Comparison of ENCODE assay signal across 1 cellular context in genomic region chr11:125338886-125339811, GRCh38.
TF ChIP-seq lines count a peak whose summit lies in the region.

No MANE protein-coding gene starts in this region.

TF ChIP-seq in H1, 55 proteins besides CTCF, POLR2A, EP300 and RAD21 (continued from another document):
- TF ChIP-seq, protein P1, sequence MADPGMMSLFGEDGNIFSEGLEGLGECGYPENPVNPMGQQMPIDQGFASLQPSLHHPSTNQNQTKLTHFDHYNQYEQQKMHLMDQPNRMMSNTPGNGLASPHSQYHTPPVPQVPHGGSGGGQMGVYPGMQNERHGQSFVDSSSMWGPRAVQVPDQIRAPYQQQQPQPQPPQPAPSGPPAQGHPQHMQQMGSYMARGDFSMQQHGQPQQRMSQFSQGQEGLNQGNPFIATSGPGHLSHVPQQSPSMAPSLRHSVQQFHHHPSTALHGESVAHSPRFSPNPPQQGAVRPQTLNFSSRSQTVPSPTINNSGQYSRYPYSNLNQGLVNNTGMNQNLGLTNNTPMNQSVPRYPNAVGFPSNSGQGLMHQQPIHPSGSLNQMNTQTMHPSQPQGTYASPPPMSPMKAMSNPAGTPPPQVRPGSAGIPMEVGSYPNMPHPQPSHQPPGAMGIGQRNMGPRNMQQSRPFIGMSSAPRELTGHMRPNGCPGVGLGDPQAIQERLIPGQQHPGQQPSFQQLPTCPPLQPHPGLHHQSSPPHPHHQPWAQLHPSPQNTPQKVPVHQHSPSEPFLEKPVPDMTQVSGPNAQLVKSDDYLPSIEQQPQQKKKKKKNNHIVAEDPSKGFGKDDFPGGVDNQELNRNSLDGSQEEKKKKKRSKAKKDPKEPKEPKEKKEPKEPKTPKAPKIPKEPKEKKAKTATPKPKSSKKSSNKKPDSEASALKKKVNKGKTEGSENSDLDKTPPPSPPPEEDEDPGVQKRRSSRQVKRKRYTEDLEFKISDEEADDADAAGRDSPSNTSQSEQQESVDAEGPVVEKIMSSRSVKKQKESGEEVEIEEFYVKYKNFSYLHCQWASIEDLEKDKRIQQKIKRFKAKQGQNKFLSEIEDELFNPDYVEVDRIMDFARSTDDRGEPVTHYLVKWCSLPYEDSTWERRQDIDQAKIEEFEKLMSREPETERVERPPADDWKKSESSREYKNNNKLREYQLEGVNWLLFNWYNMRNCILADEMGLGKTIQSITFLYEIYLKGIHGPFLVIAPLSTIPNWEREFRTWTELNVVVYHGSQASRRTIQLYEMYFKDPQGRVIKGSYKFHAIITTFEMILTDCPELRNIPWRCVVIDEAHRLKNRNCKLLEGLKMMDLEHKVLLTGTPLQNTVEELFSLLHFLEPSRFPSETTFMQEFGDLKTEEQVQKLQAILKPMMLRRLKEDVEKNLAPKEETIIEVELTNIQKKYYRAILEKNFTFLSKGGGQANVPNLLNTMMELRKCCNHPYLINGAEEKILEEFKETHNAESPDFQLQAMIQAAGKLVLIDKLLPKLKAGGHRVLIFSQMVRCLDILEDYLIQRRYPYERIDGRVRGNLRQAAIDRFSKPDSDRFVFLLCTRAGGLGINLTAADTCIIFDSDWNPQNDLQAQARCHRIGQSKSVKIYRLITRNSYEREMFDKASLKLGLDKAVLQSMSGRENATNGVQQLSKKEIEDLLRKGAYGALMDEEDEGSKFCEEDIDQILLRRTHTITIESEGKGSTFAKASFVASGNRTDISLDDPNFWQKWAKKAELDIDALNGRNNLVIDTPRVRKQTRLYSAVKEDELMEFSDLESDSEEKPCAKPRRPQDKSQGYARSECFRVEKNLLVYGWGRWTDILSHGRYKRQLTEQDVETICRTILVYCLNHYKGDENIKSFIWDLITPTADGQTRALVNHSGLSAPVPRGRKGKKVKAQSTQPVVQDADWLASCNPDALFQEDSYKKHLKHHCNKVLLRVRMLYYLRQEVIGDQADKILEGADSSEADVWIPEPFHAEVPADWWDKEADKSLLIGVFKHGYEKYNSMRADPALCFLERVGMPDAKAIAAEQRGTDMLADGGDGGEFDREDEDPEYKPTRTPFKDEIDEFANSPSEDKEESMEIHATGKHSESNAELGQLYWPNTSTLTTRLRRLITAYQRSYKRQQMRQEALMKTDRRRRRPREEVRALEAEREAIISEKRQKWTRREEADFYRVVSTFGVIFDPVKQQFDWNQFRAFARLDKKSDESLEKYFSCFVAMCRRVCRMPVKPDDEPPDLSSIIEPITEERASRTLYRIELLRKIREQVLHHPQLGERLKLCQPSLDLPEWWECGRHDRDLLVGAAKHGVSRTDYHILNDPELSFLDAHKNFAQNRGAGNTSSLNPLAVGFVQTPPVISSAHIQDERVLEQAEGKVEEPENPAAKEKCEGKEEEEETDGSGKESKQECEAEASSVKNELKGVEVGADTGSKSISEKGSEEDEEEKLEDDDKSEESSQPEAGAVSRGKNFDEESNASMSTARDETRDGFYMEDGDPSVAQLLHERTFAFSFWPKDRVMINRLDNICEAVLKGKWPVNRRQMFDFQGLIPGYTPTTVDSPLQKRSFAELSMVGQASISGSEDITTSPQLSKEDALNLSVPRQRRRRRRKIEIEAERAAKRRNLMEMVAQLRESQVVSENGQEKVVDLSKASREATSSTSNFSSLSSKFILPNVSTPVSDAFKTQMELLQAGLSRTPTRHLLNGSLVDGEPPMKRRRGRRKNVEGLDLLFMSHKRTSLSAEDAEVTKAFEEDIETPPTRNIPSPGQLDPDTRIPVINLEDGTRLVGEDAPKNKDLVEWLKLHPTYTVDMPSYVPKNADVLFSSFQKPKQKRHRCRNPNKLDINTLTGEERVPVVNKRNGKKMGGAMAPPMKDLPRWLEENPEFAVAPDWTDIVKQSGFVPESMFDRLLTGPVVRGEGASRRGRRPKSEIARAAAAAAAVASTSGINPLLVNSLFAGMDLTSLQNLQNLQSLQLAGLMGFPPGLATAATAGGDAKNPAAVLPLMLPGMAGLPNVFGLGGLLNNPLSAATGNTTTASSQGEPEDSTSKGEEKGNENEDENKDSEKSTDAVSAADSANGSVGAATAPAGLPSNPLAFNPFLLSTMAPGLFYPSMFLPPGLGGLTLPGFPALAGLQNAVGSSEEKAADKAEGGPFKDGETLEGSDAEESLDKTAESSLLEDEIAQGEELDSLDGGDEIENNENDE (IDR thresholded peaks at IDR 0.05; ENCODE audit: insufficient replicate concordance, low read length) = no peak
